In the genomic region with DNA sequence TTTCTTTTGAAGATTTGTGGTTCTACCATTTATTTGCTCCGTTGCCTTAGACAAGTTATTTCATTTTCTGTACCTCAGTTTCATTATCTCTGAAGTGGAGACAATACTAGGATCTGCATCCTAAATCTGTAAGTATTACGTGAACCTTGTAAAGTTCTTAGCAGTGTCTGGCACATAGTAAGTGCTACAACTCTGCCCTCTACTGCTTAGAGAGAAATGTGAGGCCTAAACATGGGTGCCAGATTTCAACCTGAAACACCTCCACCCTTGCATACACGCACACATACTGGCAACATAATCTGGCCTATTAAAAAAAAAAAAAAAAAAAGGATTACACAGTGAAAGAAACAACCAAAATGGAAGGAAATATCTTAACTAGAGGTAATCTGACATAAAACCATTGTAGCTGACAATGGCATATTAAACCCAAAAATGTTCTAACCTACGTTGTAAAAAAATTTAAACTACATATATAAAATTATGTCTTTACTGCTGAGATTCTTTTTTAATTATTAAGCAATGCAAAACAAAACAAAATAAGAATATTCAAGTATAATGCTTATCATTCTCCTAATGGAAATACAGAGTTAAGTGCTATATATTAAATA, we compare ENCODE assay signal across 8 cellular contexts.
DNase-seq lines count a peak whose midpoint lies in the region; ATAC-seq and TF ChIP-seq lines count a peak whose summit lies in the region.

No MANE protein-coding gene starts in this region.

- intact Hi-C loops in MCF 10A (cut with micrococcal nuclease) = loop anchor here (1.0 to 10.0 kb wide), 5 partner anchors 131 to 1152 kb away; partner anchors contain the start of gene PTH2R

- no peak overlapping the region for H2BK5ac ChIP-seq in mesenchymal stem cell (ENCODE audit: low read depth, low read length, poor library complexity, severe bottlenecking)

- DNase-seq in ELR (ENCODE audit: low read depth) (peak; percentile 50), M059J (ENCODE audit: low read depth) (peak; percentile 52), MCF 10A (ENCODE audit: unreplicated experiment) (peak; percentile 62), mesenchymal stem cell (peak; percentile 28), DMS79 treated with DMSO at 0.1 percent for 48 hours (lab: John Stamatoyannopoulos, UW) (no peak)
- DNase-seq in activated naive CD4-positive, alpha-beta T cell treated with anti-CD3 and anti-CD28 coated beads, Interleukin-2, amount 10 ng/mL, durations not matched to agents 7 days and 5 days = no peak

- H3K27me3 ChIP-seq in mesenchymal stem cell (ENCODE audit: control insufficient read depth in 1 of 2, insufficient read depth in 1 of 2, low read length in 2 of 2) = no peaks in the 10 kb centered on the region

- H2AFZ ChIP-seq in mesenchymal stem cell (ENCODE audit: low read depth, low read length) = no peak overlapping the region

- H3K4me1 Mint-ChIP-seq in MCF 10A (ENCODE audit: insufficient read depth, unreplicated experiment) = no peaks in the 10 kb centered on the region
- H3K4me1 Mint-ChIP-seq in activated naive CD4-positive, alpha-beta T cell treated with anti-CD3 and anti-CD28 coated beads, Interleukin-2, amount 10 ng/mL, durations not matched to agents 7 days and 5 days = no peaks in the 10 kb centered on the region

- H3K4ac ChIP-seq in mesenchymal stem cell (ENCODE audit: low read depth in 1 of 2, low read length in 2 of 2) = no peak overlapping the region

- peak; percentile 61 for TF ChIP-seq CTCF in MCF 10A (IDR thresholded peaks at IDR 0.05; ENCODE audit: unreplicated experiment)

- H4K8ac ChIP-seq in mesenchymal stem cell (ENCODE audit: low read length) = no peak overlapping the region

- no peaks in the 10 kb centered on the region for H3K27me3 Mint-ChIP-seq in MCF 10A (ENCODE audit: insufficient read depth, unreplicated experiment)
- H3K27me3 Mint-ChIP-seq in activated naive CD4-positive, alpha-beta T cell treated with anti-CD3 and anti-CD28 coated beads, Interleukin-2, amount 10 ng/mL, durations not matched to agents 7 days and 5 days = no peaks in the 10 kb centered on the region

- no peaks in the 10 kb centered on the region for H3K79me1 ChIP-seq in mesenchymal stem cell (replicated peaks; ENCODE audit: low read length, poor library complexity, severe bottlenecking)

- ATAC-seq in GM21619 (IDR thresholded peaks at IDR 0.05; ENCODE audit: unreplicated experiment) (peak; percentile 74), GM21526 (IDR thresholded peaks at IDR 0.05; ENCODE audit: low FRiP score, unreplicated experiment) (no peak)

- no peak overlapping the region for H3K9ac ChIP-seq in mesenchymal stem cell (ENCODE audit: low read length)

- H2BK12ac ChIP-seq in mesenchymal stem cell (ENCODE audit: low read length in 2 of 2) = no peak overlapping the region

- no peak overlapping the region for H3K18ac ChIP-seq in mesenchymal stem cell (ENCODE audit: low read depth in 1 of 2, low read length in 2 of 2)

- H3K4me3 ChIP-seq in mesenchymal stem cell (ENCODE audit: insufficient read depth in 1 of 2, low read depth in 1 of 2, low read length in 2 of 2) = no peak overlapping the region

- POLR2A ChIA-PET in MCF 10A (lab: Yijun Ruan, JAX) = interaction anchor here (2.0 kb wide), 1 partner anchor 131 kb away, joined by 9 read pairs; the partner anchor contains the start of gene MAP2

- no peaks in the 10 kb centered on the region for H3K4me1 ChIP-seq in mesenchymal stem cell (ENCODE audit: control insufficient read depth, insufficient read depth, low read depth, low read length)

- no peaks in the 10 kb centered on the region for H3K36me3 ChIP-seq in mesenchymal stem cell (ENCODE audit: control insufficient read depth in 1 of 2, insufficient read depth in 2 of 2, low read depth in 1 of 2, low read length in 2 of 2)

- H3K27ac ChIP-seq in mesenchymal stem cell (ENCODE audit: low read length, poor library complexity, severe bottlenecking) = no peak overlapping the region

- no peak overlapping the region for H4K91ac ChIP-seq in mesenchymal stem cell (ENCODE audit: low read length)

- CTCF ChIA-PET in MCF 10A (lab: Yijun Ruan, JAX) = interaction anchor here (0.6 to 6.8 kb wide), 36 partner anchors 8 to 1147 kb away, joined by 3 to 108 read pairs (median 3); partner anchors contain the start of gene MAP2
- CTCF ChIA-PET in activated naive CD4-positive, alpha-beta T cell treated with anti-CD3 and anti-CD28 coated beads, Interleukin-2, amount 10 ng/mL, durations not matched to agents 7 days and 5 days (lab: Charles Lee) = interaction anchor here (2.6 kb wide), 1 partner anchor 222 kb away, joined by 9 read pairs; no protein-coding TSS in a partner anchor

- WGBS in mesenchymal stem cell = 50% methylated on average over 2 of the region's 4 CpGs

- no TSS peak for BruUV-seq in MCF 10A (replicated peaks; lab: Mats Ljungman, UMichigan)

- no peak overlapping the region for H3K27ac Mint-ChIP-seq in MCF 10A (ENCODE audit: low read depth, unreplicated experiment)
- no peak overlapping the region for H3K27ac Mint-ChIP-seq in activated naive CD4-positive, alpha-beta T cell treated with anti-CD3 and anti-CD28 coated beads, Interleukin-2, amount 10 ng/mL, durations not matched to agents 7 days and 5 days

- no peaks in the 10 kb centered on the region for H3K36me3 Mint-ChIP-seq in MCF 10A (ENCODE audit: insufficient read depth, unreplicated experiment)
- H3K36me3 Mint-ChIP-seq in activated naive CD4-positive, alpha-beta T cell treated with anti-CD3 and anti-CD28 coated beads, Interleukin-2, amount 10 ng/mL, durations not matched to agents 7 days and 5 days = no peaks in the 10 kb centered on the region

- no peak overlapping the region for H3K4me2 ChIP-seq in mesenchymal stem cell (ENCODE audit: low read length, poor library complexity, severe bottlenecking)

- no peak overlapping the region for H2BK120ac ChIP-seq in mesenchymal stem cell (ENCODE audit: low read depth, low read length)

- no peak overlapping the region for H2AK5ac ChIP-seq in mesenchymal stem cell (ENCODE audit: low read length, severe bottlenecking)

- H2BK15ac ChIP-seq in mesenchymal stem cell (ENCODE audit: low read depth, poor library complexity, severe bottlenecking) = no peak overlapping the region

- H3K9me3 ChIP-seq in mesenchymal stem cell (ENCODE audit: control insufficient read depth, low read length) = no peaks in the 10 kb centered on the region

- H3K14ac ChIP-seq in mesenchymal stem cell (ENCODE audit: low read length in 2 of 2) = no peak overlapping the region

- no peaks in the 10 kb centered on the region for H3K9me3 Mint-ChIP-seq in MCF 10A (ENCODE audit: unreplicated experiment)
- H3K9me3 Mint-ChIP-seq in activated naive CD4-positive, alpha-beta T cell treated with anti-CD3 and anti-CD28 coated beads, Interleukin-2, amount 10 ng/mL, durations not matched to agents 7 days and 5 days = no peaks in the 10 kb centered on the region

- H3K23ac ChIP-seq in mesenchymal stem cell (ENCODE audit: low read length in 2 of 2) = no peak overlapping the region

- no peak overlapping the region for H3K4me3 Mint-ChIP-seq in MCF 10A (ENCODE audit: unreplicated experiment)
- H3K4me3 Mint-ChIP-seq in activated naive CD4-positive, alpha-beta T cell treated with anti-CD3 and anti-CD28 coated beads, Interleukin-2, amount 10 ng/mL, durations not matched to agents 7 days and 5 days = no peak overlapping the region

Comparison
In these comparisons a context has a peak if more than half of its experiments do, and no peak if none do; other contexts are left out.
1. DNase-seq: peak in ELR (single experiment), M059J (single experiment), MCF 10A (single experiment) and mesenchymal stem cell (single experiment); none in activated naive CD4-positive, alpha-beta T cell treated with anti-CD3 and anti-CD28 coated beads, Interleukin-2, amount 10 ng/mL, durations not matched to agents 7 days and 5 days (single experiment) and DMS79 treated with DMSO at 0.1 percent for 48 hours (single experiment).